24 cellular contexts compared by ENCODE assay signal in the genomic region with DNA sequence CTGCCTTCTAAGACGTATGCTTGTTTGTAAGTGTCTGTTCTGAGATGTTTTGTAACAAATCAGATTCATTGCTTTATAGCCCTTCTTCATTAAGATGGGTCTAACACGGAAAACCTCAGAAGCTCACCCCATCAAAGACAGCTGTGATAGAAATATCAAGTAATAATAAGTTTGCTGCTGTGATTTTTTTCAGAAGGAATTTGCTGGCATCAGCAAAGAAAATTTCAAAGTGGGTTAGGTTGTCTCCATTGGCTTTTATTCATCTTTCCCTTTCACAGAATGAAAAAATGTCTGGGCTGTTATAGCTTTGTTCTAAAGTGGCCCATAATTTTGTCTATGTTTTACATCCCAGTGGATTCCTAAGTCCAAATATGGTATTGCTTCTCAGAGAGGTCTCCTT.
A peak's percentile ranks its signal among the peaks of the same experiment; 100 is the strongest.
DNase-seq lines count a peak whose midpoint lies in the region; ATAC-seq, FAIRE-seq and TF ChIP-seq lines count a peak whose summit lies in the region.
"Had no signal": no experiment of that assay in that cellular context is flagged by ENCODE, and none has a peak within 500 bp of the region (broad histone marks: within the 10 kb centered on the region; RNA-seq: fewer than 3 reads in every experiment).

No MANE protein-coding gene starts in this region.

- no TSS peak for BruUV-seq in PC-9 (replicated peaks; lab: Mats Ljungman, UMichigan)
- no TSS peak for BruUV-seq in Calu3 (replicated peaks; lab: Mats Ljungman, UMichigan)

- H2AFZ ChIP-seq in GM23338 (no peak overlapping the region), PC-9 (no peak overlapping the region)

- 78% methylated on average over 2 of the region's 2 CpGs for WGBS in A549 (ENCODE audit: missing lambda C conversion rate)

- H3K4me2 ChIP-seq in A549 (no peak overlapping the region), GM23338 (no peak overlapping the region), PC-9 (no peak overlapping the region)
- H3K4me2 ChIP-seq: BLaER1 had no signal

- TF ChIP-seq RAD21 in A549 (conservative IDR thresholded peaks at IDR 0.05 in 1 of 2, IDR thresholded peaks at IDR 0.05 in 1 of 2): no peak

- H3K36me3 ChIP-seq in GM23338 (ENCODE audit: insufficient read depth): no peaks in the 10 kb centered on the region
- no peaks in the 10 kb centered on the region for H3K36me3 ChIP-seq in neutrophil
- no peaks in the 10 kb centered on the region for H3K36me3 ChIP-seq in PC-9 (ENCODE audit: low read depth)
- H3K36me3 ChIP-seq: BLaER1, HAP-1 had no signal

- TF ChIP-seq CTCF in A549 (IDR thresholded peaks at IDR 0.05): no peak
- no peak for TF ChIP-seq CTCF in GM23338 (conservative IDR thresholded peaks at IDR 0.05; ENCODE audit: low read depth in 2 of 2)
- TF ChIP-seq CTCF in neutrophil (IDR thresholded peaks at IDR 0.05): no peak
- no peak for TF ChIP-seq CTCF in PC-9 (conservative IDR thresholded peaks at IDR 0.05)
- no peak for TF ChIP-seq CTCF in Calu3 (IDR thresholded peaks at IDR 0.05; ENCODE audit: unreplicated experiment)

- CTCF ChIA-PET in A549 (lab: Yijun Ruan, JAX): interaction anchor here (0.6 to 2.0 kb wide), 7 partner anchors 8 to 538 kb away, joined by 3 to 10 read pairs (median 4); partner anchors contain the start of gene MKKS
- CTCF ChIA-PET in PC-9 (lab: Charles Lee): no interaction called here
- CTCF ChIA-PET in Calu3 (lab: Charles Lee): no interaction called here

- ATAC-seq in A549 (no peak), GM23338 (no peak), T-helper 17 cell (no peak)
- ATAC-seq: CD8-positive, alpha-beta T cell; GM12878 had no signal

- intact Hi-C loops in PC-9 (cut with micrococcal nuclease; ENCODE audit: unreplicated experiment) (no loop called here), Calu3 (cut with micrococcal nuclease; ENCODE audit: unreplicated experiment) (no loop called here)

- peaks cover 23% of the 10 kb centered on the region for H3K4me1 Mint-ChIP-seq in GM23338
- peaks cover 24% of the 10 kb centered on the region for H3K4me1 Mint-ChIP-seq in T-helper 17 cell
- H3K4me1 Mint-ChIP-seq in Calu3 (ENCODE audit: low read depth, unreplicated experiment): peaks cover 25% of the 10 kb centered on the region

- no peak overlapping the region for H3K4me3 ChIP-seq in A549
- no peak overlapping the region for H3K4me3 ChIP-seq in GM23338
- no peak overlapping the region for H3K4me3 ChIP-seq in neutrophil (ENCODE audit: low read depth in 1 of 2, low read length in 1 of 2)
- H3K4me3 ChIP-seq in PC-9: no peak overlapping the region
- H3K4me3 ChIP-seq: BLaER1, GM12878, HAP-1 had no signal

- DNase-seq in A549 (ENCODE audit: low read depth in 1 of 2, low spot score in 1 of 2): no peak
- no peak for DNase-seq in GM23338 (ENCODE audit: low spot score)
- no peak for DNase-seq in T-helper 17 cell
- no peak for DNase-seq in PC-9
- DNase-seq in Calu3: no peak
- no peak for DNase-seq in globus pallidus (ENCODE audit: low spot score)
- DNase-seq: Caco-2; CD4-positive, CD25-positive, alpha-beta regulatory T cell; CD8-positive, alpha-beta T cell; DMS 273 treated with DMSO at 0.1 percent for 48 hours; DMS79; EL; GDM1; GOT3; HFFc6 had no signal

- H3F3A ChIP-seq in GM23338 (replicated peaks; ENCODE audit: low read depth) (no peaks in the 10 kb centered on the region), PC-9 (ENCODE audit: insufficient read depth, low read depth) (0 out of 2 replicates have a peak, but pooled peaks cover 6% of the 10 kb centered on the region)

- no peaks in the 10 kb centered on the region for H4K20me1 ChIP-seq in GM23338 (replicated peaks; ENCODE audit: insufficient read depth)
- no peaks in the 10 kb centered on the region for H4K20me1 ChIP-seq in PC-9 (ENCODE audit: insufficient read depth)
- H4K20me1 ChIP-seq: BLaER1 had no signal

- no peak for TF ChIP-seq POLR2A in A549 (IDR thresholded peaks at IDR 0.05; ENCODE audit: low read length)

- H3K4me1 ChIP-seq in A549: peaks cover 51% of the 10 kb centered on the region
- peaks cover 9% of the 10 kb centered on the region for H3K4me1 ChIP-seq in GM23338 (ENCODE audit: insufficient read depth)
- H3K4me1 ChIP-seq in neutrophil (ENCODE audit: control insufficient read depth in 1 of 2, insufficient read depth in 1 of 2, low read depth in 1 of 2, low read length in 1 of 2): peaks cover 30 to 42% of the 10 kb centered on the region in 2 experiments
- H3K4me1 ChIP-seq in PC-9 (replicated peaks; ENCODE audit: insufficient read depth): peaks cover 9% of the 10 kb centered on the region

- H3K27ac Mint-ChIP-seq in GM23338: no peak overlapping the region
- H3K27ac Mint-ChIP-seq in T-helper 17 cell: peak overlapping the region; percentile 16
- H3K27ac Mint-ChIP-seq in Calu3 (ENCODE audit: unreplicated experiment): no peak overlapping the region
- H3K27ac Mint-ChIP-seq: B cell; CD8-positive, alpha-beta T cell; HFFc6 had no signal

- POLR2A ChIA-PET in A549 (lab: Yijun Ruan, JAX): no interaction called here
- POLR2A ChIA-PET in PC-9 (lab: Charles Lee; ENCODE audit: unreplicated experiment): no interaction called here

- H3K9me3 Mint-ChIP-seq in GM23338 (no peaks in the 10 kb centered on the region), Calu3 (ENCODE audit: low read depth, unreplicated experiment) (no peaks in the 10 kb centered on the region)
- H3K9me3 Mint-ChIP-seq: CD4-positive, CD25-positive, alpha-beta regulatory T cell; CD8-positive, alpha-beta T cell; HFFc6 had no signal

- H3K9me2 ChIP-seq in GM23338 (ENCODE audit: insufficient read depth): no peaks in the 10 kb centered on the region
- H3K9me2 ChIP-seq in PC-9 (ENCODE audit: insufficient read depth): no peaks in the 10 kb centered on the region

- no peaks in the 10 kb centered on the region for H3K36me3 Mint-ChIP-seq in GM23338 (ENCODE audit: low read depth)
- no peaks in the 10 kb centered on the region for H3K36me3 Mint-ChIP-seq in T-helper 17 cell (ENCODE audit: low read depth)
- peaks cover 2% of the 10 kb centered on the region for H3K36me3 Mint-ChIP-seq in Calu3 (ENCODE audit: insufficient read depth, unreplicated experiment)
- H3K36me3 Mint-ChIP-seq: CD8-positive, alpha-beta T cell had no signal

- H3K27ac ChIP-seq in A549: peak overlapping the region; percentile 2 to 8; a peak in 2 of 6 replicates
- 0 out of 2 replicates have a peak overlapping the region, but pooled peaks have one; percentile 10 for H3K27ac ChIP-seq in GM23338 (ENCODE audit: low read depth)
- H3K27ac ChIP-seq in neutrophil: peak overlapping the region; percentile 75
- H3K27ac ChIP-seq in PC-9: no peak overlapping the region
- H3K27ac ChIP-seq: BLaER1, C4-2B had no signal

- no peaks in the 10 kb centered on the region for H3K27me3 ChIP-seq in GM23338 (ENCODE audit: insufficient read depth)
- no peaks in the 10 kb centered on the region for H3K27me3 ChIP-seq in neutrophil
- no peaks in the 10 kb centered on the region for H3K27me3 ChIP-seq in PC-9 (ENCODE audit: insufficient read depth, low read depth)
- H3K27me3 ChIP-seq: BLaER1 had no signal

- peaks cover 19% of the 10 kb centered on the region for H3K79me2 ChIP-seq in GM23338 (replicated peaks; ENCODE audit: insufficient read depth)
- 0 out of 2 replicates have a peak, but pooled peaks cover 4% of the 10 kb centered on the region for H3K79me2 ChIP-seq in PC-9 (ENCODE audit: low read depth)

- TF ChIP-seq EP300 in A549 (IDR thresholded peaks at IDR 0.05): no peak

- H3K27me3 Mint-ChIP-seq in GM23338 (ENCODE audit: insufficient read depth, low read depth, poor library complexity) (no peaks in the 10 kb centered on the region), T-helper 17 cell (no peaks in the 10 kb centered on the region), Calu3 (ENCODE audit: unreplicated experiment) (no peaks in the 10 kb centered on the region)
- H3K27me3 Mint-ChIP-seq: B cell; CD4-positive, CD25-positive, alpha-beta regulatory T cell had no signal

- H3K4me3 Mint-ChIP-seq in GM23338: no peak overlapping the region
- no peak overlapping the region for H3K4me3 Mint-ChIP-seq in T-helper 17 cell
- no peak overlapping the region for H3K4me3 Mint-ChIP-seq in Calu3 (ENCODE audit: low read depth, unreplicated experiment)
- H3K4me3 Mint-ChIP-seq: B cell; CD4-positive, CD25-positive, alpha-beta regulatory T cell; CD8-positive, alpha-beta T cell; HFFc6 had no signal

- FAIRE-seq in A549 (lab: Jason Lieb, UNC): no peak
- FAIRE-seq: D721Med, GM12878, GM19239, H54 had no signal

- H3K9me3 ChIP-seq in A549 (no peaks in the 10 kb centered on the region), T-helper 17 cell (ENCODE audit: control insufficient read depth, low read length, poor library complexity, severe bottlenecking) (no peaks in the 10 kb centered on the region), neutrophil (no peaks in the 10 kb centered on the region), PC-9 (ENCODE audit: insufficient read depth, low read depth) (no peaks in the 10 kb centered on the region)
- H3K9me3 ChIP-seq: BLaER1, Caco-2, HAP-1 had no signal

TF ChIP-seq in A549, 52 proteins besides CTCF, POLR2A, EP300 and RAD21:
- TF ChIP-seq HOXA7 (CRISPR knock-in tag; IDR thresholded peaks at IDR 0.05) (no peak), MAFK (IDR thresholded peaks at IDR 0.05; ENCODE audit: partially characterized antibody) (peak; percentile 58)
TF ChIP-seq in A549: peak in this region for 1.

TF ChIP-seq in GM23338, 12 proteins besides CTCF, POLR2A, EP300 and RAD21 (continues in another document):
- TF ChIP-seq EZH2phosphoT487 (IDR thresholded peaks at IDR 0.05; ENCODE audit: unreplicated experiment) (no peak), ZNF114 (CRISPR knock-in tag; IDR thresholded peaks at IDR 0.05) (no peak), ZNF331 (CRISPR knock-in tag; IDR thresholded peaks at IDR 0.05; ENCODE audit: low read depth) (no peak), STAT1 (IDR thresholded peaks at IDR 0.05; ENCODE audit: unreplicated experiment) (no peak), EZH2 (IDR thresholded peaks at IDR 0.05; ENCODE audit: low read depth, unreplicated experiment) (no peak), NANOG (IDR thresholded peaks at IDR 0.05; ENCODE audit: borderline replicate concordance) (no peak), JUNB (IDR thresholded peaks at IDR 0.05; ENCODE audit: unreplicated experiment) (no peak), CREB1 (CRISPR knock-in tag; IDR thresholded peaks at IDR 0.05; ENCODE audit: low read depth) (no peak)
